Comparison of ENCODE assay signal across 24 cellular contexts in genomic region chr1:112417985-112418607, GRCh38.
"Had no signal": no experiment of that assay in that cellular context is flagged by ENCODE, and none has a peak within 500 bp of the region (broad histone marks: within the 10 kb centered on the region; RNA-seq: fewer than 3 reads in every experiment).

No MANE protein-coding gene starts in this region.

- H3K27ac ChIP-seq: KMS-11 had no signal

- H3K4me2 ChIP-seq: KMS-11 had no signal

- H3K9ac ChIP-seq: KMS-11 had no signal

- DNase-seq: activated CD4-positive, alpha-beta memory T cell treated with anti-CD3 and anti-CD28 coated beads for 36 hours; activated CD4-positive, alpha-beta T cell treated with anti-CD3 and anti-CD28 coated beads for 48 hours; activated CD4-positive, CD25-positive, alpha-beta regulatory T cell treated with anti-CD3 and anti-CD28 coated beads, Interleukin-2, amount 50 U/mL, for 72 hours; activated CD8-positive, alpha-beta memory T cell treated with anti-CD3 and anti-CD28 coated beads for 24 hours; activated effector memory CD4-positive, alpha-beta T cell treated with anti-CD3 and anti-CD28 coated beads, Interleukin-2, amount 50 U/mL, for 16 hours; activated naive CD4-positive, alpha-beta T cell treated with Interleukin-2 at 50 U/mL for 16 hours; activated naive CD8-positive, alpha-beta T cell treated with anti-CD3 and anti-CD28 coated beads, Interleukin-2, amount 50 U/mL, for 24 hours; activated T-cell treated with anti-CD3 and anti-CD28 coated beads, Interleukin-2, amount 50 U/mL, for 4 hours; NCI-H1092; NCI-H1417; NCI-H1930; NCI-H2107; NCI-H2171 treated with DMSO at 0.1 percent for 48 hours; NCI-H226; NCI-H510A; NCI-H526 treated with DMSO at 0.1 percent for 48 hours; NCI-H82; OCI-M1; RPMI8226 had no signal

- ATAC-seq: activated naive CD4-positive, alpha-beta T cell treated with anti-CD3 and anti-CD28 coated beads, Interleukin-2, amount 50 U/mL, for 72 hours; activated naive CD8-positive, alpha-beta T cell treated with anti-CD3 and anti-CD28 coated beads, Interleukin-2, amount 50 U/mL, for 24 hours; activated T-cell treated with anti-CD3 and anti-CD28 coated beads, Interleukin-2, amount 50 U/mL, for 4 hours; Panc1; Right ventricle myocardium inferior; WTC11 had no signal
